24 cellular contexts compared by ENCODE assay signal in genomic region chr16:86459266-86459665, GRCh38. TPM values are rescaled to one million over a fixed set of nuclear protein-coding genes. Genes with fewer than 3 reads are reported as not detected.
DNase-seq lines count a peak whose midpoint lies in the region; ATAC-seq and TF ChIP-seq lines count a peak whose summit lies in the region.
"Had no signal": no experiment of that assay in that cellular context is flagged by ENCODE, and none has a peak within 500 bp of the region (broad histone marks: within the 10 kb centered on the region; RNA-seq: fewer than 3 reads in every experiment).

No MANE protein-coding gene starts in this region.

- no peaks in the 10 kb centered on the region for H3K79me2 ChIP-seq in fibroblast of lung (ENCODE audit: control insufficient read depth, insufficient read depth, low read length)
- no peaks in the 10 kb centered on the region for H3K79me2 ChIP-seq in trophoblast cell (ENCODE audit: control insufficient read depth, insufficient read depth, low read length, poor library complexity)

- H3K9ac ChIP-seq in fibroblast of lung (ENCODE audit: insufficient read depth, low read length) (no peak overlapping the region), trophoblast cell (ENCODE audit: low read length) (peak overlapping the region; percentile 49)

- no CpG with 5 or more reads among the region's 13 CpGs for WGBS in trophoblast cell (ENCODE audit: extremely low coverage, insufficient coverage, insufficient read length)
- WGBS in tibial nerve, 2 donors, result 56 to 68% methylated on average over 13 of the region's 13 CpGs

- H3K4me3 Mint-ChIP-seq in stimulated activated naive CD8-positive, alpha-beta T cell treated with anti-CD3 and anti-CD28 coated beads, Interleukin-15, amount 100 ng/mL, for 72 hours, result no peak overlapping the region
- H3K4me3 Mint-ChIP-seq: CD8-positive, alpha-beta T cell; GM23338 had no signal

- H4K8ac ChIP-seq in trophoblast cell (ENCODE audit: low read depth, low read length), result no peak overlapping the region

- no peak overlapping the region for H3K23ac ChIP-seq in trophoblast cell (ENCODE audit: low read length)

- H4K12ac ChIP-seq in trophoblast cell (ENCODE audit: low read depth, low read length), result no peak overlapping the region

- no peak overlapping the region for H3K14ac ChIP-seq in trophoblast cell (ENCODE audit: low read length)

- H3K4ac ChIP-seq in trophoblast cell (ENCODE audit: low read depth, low read length), result no peak overlapping the region

- TF ChIP-seq CTCF in fibroblast of lung (conservative IDR thresholded peaks at IDR 0.05 in 1 of 2, IDR thresholded peaks at IDR 0.05 in 1 of 2; ENCODE audit: low read depth in 1 of 2, low read length in 2 of 2), result no peak
- no peak for TF ChIP-seq CTCF in vagina (IDR thresholded peaks at IDR 0.05)
- TF ChIP-seq CTCF in tibial nerve (IDR thresholded peaks at IDR 0.05), result no peak

- H4K20me1 ChIP-seq in fibroblast of lung (ENCODE audit: control insufficient read depth, extremely low read depth, insufficient read depth, low read length), result no peaks in the 10 kb centered on the region

- TF ChIP-seq POLR2A in vagina (IDR thresholded peaks at IDR 0.05) (no peak), tibial nerve (IDR thresholded peaks at IDR 0.05) (no peak)

- H2AK5ac ChIP-seq in trophoblast cell (ENCODE audit: low read length), result no peak overlapping the region

- H3K36me3 ChIP-seq in fibroblast of lung (ENCODE audit: control insufficient read depth, insufficient read depth, low read length) (no peaks in the 10 kb centered on the region), trophoblast cell (ENCODE audit: control insufficient read depth in 1 of 2, insufficient read depth in 2 of 2, low read length in 2 of 2) (no peaks in the 10 kb centered on the region), vagina (no peaks in the 10 kb centered on the region), tibial nerve (no peaks in the 10 kb centered on the region)
- H3K36me3 ChIP-seq: HAP-1 had no signal

- no peak overlapping the region for H3K18ac ChIP-seq in trophoblast cell (ENCODE audit: low read length)

- no peak overlapping the region for H4K91ac ChIP-seq in trophoblast cell (ENCODE audit: low read depth, low read length)

- no peak overlapping the region for H3K27ac Mint-ChIP-seq in stimulated activated naive CD8-positive, alpha-beta T cell treated with anti-CD3 and anti-CD28 coated beads, Interleukin-15, amount 100 ng/mL, for 72 hours
- H3K27ac Mint-ChIP-seq: CD8-positive, alpha-beta T cell; GM23338 had no signal

- peak overlapping the region; percentile 42 for H3K4me2 ChIP-seq in fibroblast of lung (ENCODE audit: extremely low read depth, insufficient read depth, low read length)
- no peak overlapping the region for H3K4me2 ChIP-seq in trophoblast cell (ENCODE audit: low read length)
- H3K4me2 ChIP-seq: GM23338 had no signal

- no peaks in the 10 kb centered on the region for H3K27me3 ChIP-seq in fibroblast of lung (ENCODE audit: control insufficient read depth, insufficient read depth, low read length)
- no peaks in the 10 kb centered on the region for H3K27me3 ChIP-seq in trophoblast cell (ENCODE audit: insufficient read depth, low read length)
- H3K27me3 ChIP-seq in vagina, result no peaks in the 10 kb centered on the region
- H3K27me3 ChIP-seq in tibial nerve, result peaks cover 0 to 28% of the 10 kb centered on the region in 2 donors

- peaks cover 22 to 26% of the 10 kb centered on the region in 2 donors for H3K9me3 Mint-ChIP-seq in stimulated activated naive CD8-positive, alpha-beta T cell treated with anti-CD3 and anti-CD28 coated beads, Interleukin-15, amount 100 ng/mL, for 72 hours

- no peaks in the 10 kb centered on the region for H3K79me1 ChIP-seq in trophoblast cell (ENCODE audit: low read length)

- H3K4me3 ChIP-seq in fibroblast of lung (replicated peaks in 1 of 4; ENCODE audit: control extremely low read depth in 1 of 4, insufficient read depth in 1 of 4, low read depth in 3 of 4, low read length in 4 of 4) (no peak overlapping the region), trophoblast cell (ENCODE audit: low read depth, low read length) (no peak overlapping the region), vagina (no peak overlapping the region), tibial nerve (no peak overlapping the region)
- H3K4me3 ChIP-seq: GM12878, GM23338, HAP-1, SK-N-MC had no signal

- H2BK120ac ChIP-seq in trophoblast cell (ENCODE audit: insufficient read depth, low read length, poor library complexity), result no peak overlapping the region

- H3K27ac ChIP-seq in fibroblast of lung (ENCODE audit: insufficient read depth, low read length) (no peak overlapping the region), trophoblast cell (ENCODE audit: low read depth, low read length) (no peak overlapping the region), vagina (peak overlapping the region; percentile 54), tibial nerve (no peak overlapping the region)
- H3K27ac ChIP-seq: RWPE1, SK-N-MC had no signal

- no peaks in the 10 kb centered on the region for H3K4me1 Mint-ChIP-seq in stimulated activated naive CD8-positive, alpha-beta T cell treated with anti-CD3 and anti-CD28 coated beads, Interleukin-15, amount 100 ng/mL, for 72 hours

- H3K9me3 ChIP-seq in fibroblast of lung (ENCODE audit: control insufficient read depth, insufficient read depth, low read depth, low read length) (no peaks in the 10 kb centered on the region), trophoblast cell (ENCODE audit: insufficient read depth, low read depth, low read length) (peaks cover 22% of the 10 kb centered on the region), vagina (peaks cover 5% of the 10 kb centered on the region), tibial nerve (peaks cover 0 to 26% (median 0%) of the 10 kb centered on the region in 4 donors)
- H3K9me3 ChIP-seq: HAP-1 had no signal

- H2AFZ ChIP-seq in fibroblast of lung (ENCODE audit: low read length) (no peak overlapping the region), trophoblast cell (ENCODE audit: insufficient read depth, low read length, poor library complexity) (no peak overlapping the region)
- H2AFZ ChIP-seq: GM23338 had no signal

- H2BK12ac ChIP-seq in trophoblast cell (ENCODE audit: low read length), result no peak overlapping the region

- intact Hi-C loops in vagina (cut with DNase I), result no loop called here

- no peak overlapping the region for H2BK5ac ChIP-seq in trophoblast cell (ENCODE audit: low read depth, low read length, poor library complexity)

- DNase-seq in NCI-H748 (lab: John Stamatoyannopoulos, UW; ENCODE audit: unreplicated experiment), result peak; percentile 2
- DNase-seq in NCI-H748 treated with DMSO at 0.1 percent for 48 hours (lab: John Stamatoyannopoulos, UW), result no peak
- no peak for DNase-seq in fibroblast of lung (ENCODE audit: low read depth in 2 of 2)
- DNase-seq in trophoblast cell, result no peak
- no peak for DNase-seq in vagina (ENCODE audit: extremely low spot score in 2 of 2)
- no peak for DNase-seq in stimulated activated naive CD8-positive, alpha-beta T cell treated with anti-CD3 and anti-CD28 coated beads, Interleukin-15, amount 100 ng/mL, for 72 hours
- DNase-seq in tibial nerve (ENCODE audit: low spot score in 2 of 2), result no peak
- DNase-seq: 8988T; AML-193; C1 segment of cervical spinal cord; CD8-positive, alpha-beta T cell; DND-41; NCI-H1417 treated with DMSO at 0.1 percent for 48 hours; NCI-H187; NCI-H446 treated with DMSO at 0.1 percent for 48 hours; NCI-H526 treated with DMSO at 0.1 percent for 48 hours; NK-92 treated with Interleukin-12 subunit alpha and Interleukin-12 subunit beta, amount 100 ng/mL, for 24 hours; SHP77 treated with DMSO at 0.1 percent for 48 hours had no signal

- no peak for ATAC-seq in GM21381 (IDR thresholded peaks at IDR 0.05; ENCODE audit: unreplicated experiment)
- no peak for ATAC-seq in stimulated activated naive CD8-positive, alpha-beta T cell treated with anti-CD3 and anti-CD28 coated beads, Interleukin-15, amount 100 ng/mL, for 72 hours
- ATAC-seq: CD8-positive, alpha-beta T cell; GM12878; GM23338 had no signal

- peaks cover 11% of the 10 kb centered on the region for H3K4me1 ChIP-seq in fibroblast of lung (ENCODE audit: control insufficient read depth, extremely low read depth, insufficient read depth, low read length)
- H3K4me1 ChIP-seq in trophoblast cell (ENCODE audit: control insufficient read depth in 1 of 2, insufficient read depth in 2 of 2, low read length in 2 of 2), result no peaks in the 10 kb centered on the region
- no peaks in the 10 kb centered on the region for H3K4me1 ChIP-seq in vagina
- H3K4me1 ChIP-seq in tibial nerve, result no peaks in the 10 kb centered on the region
- H3K4me1 ChIP-seq: HAP-1 had no signal

- peaks cover 23% of the 10 kb centered on the region for H3K27me3 Mint-ChIP-seq in stimulated activated naive CD8-positive, alpha-beta T cell treated with anti-CD3 and anti-CD28 coated beads, Interleukin-15, amount 100 ng/mL, for 72 hours

- no peak for TF ChIP-seq EP300 in tibial nerve (IDR thresholded peaks at IDR 0.05)

RNA-seq across cellular contexts. Expression of gene FOXF1, which starts 51.1 kb away (rescaled TPM):
- total RNA-seq in fibroblast of lung (15.9 and 31.5 TPM in 2 replicates), vagina (26.0 TPM), tibial nerve (under 1 TPM in 1 of 4 donors, not detected in 3; 0.21 TPM)
- 14.0 and 38.5 TPM in 2 replicates for polyA plus RNA-seq in fibroblast of lung
- 19.3 and 43.8 TPM in 2 replicates for polyA plus RNA-seq in fibroblast of lung (2012)
- polyA minus RNA-seq in fibroblast of lung (ENCODE audit: low replicate concordance), result 16.2 and 35.9 TPM in 2 replicates
- 0.08 and 0.11 TPM in 2 replicates for polyA plus RNA-seq in trophoblast cell (2013)
- total RNA-seq: CD8-positive, alpha-beta T cell; GM12878 had no signal

Comparison
In these comparisons a context has a peak if more than half of its experiments do, and no peak if none do; other contexts are left out.
1. RNA of gene FOXF1, which starts 51.1 kb away (total RNA-seq): 15.9 to 31.5 TPM in fibroblast of lung and 26.0 TPM in vagina (single experiment); 0.21 TPM in tibial nerve; every median in the first group is over 10 times any median in the second.